8 cellular contexts compared by ENCODE assay signal in the genomic region with DNA sequence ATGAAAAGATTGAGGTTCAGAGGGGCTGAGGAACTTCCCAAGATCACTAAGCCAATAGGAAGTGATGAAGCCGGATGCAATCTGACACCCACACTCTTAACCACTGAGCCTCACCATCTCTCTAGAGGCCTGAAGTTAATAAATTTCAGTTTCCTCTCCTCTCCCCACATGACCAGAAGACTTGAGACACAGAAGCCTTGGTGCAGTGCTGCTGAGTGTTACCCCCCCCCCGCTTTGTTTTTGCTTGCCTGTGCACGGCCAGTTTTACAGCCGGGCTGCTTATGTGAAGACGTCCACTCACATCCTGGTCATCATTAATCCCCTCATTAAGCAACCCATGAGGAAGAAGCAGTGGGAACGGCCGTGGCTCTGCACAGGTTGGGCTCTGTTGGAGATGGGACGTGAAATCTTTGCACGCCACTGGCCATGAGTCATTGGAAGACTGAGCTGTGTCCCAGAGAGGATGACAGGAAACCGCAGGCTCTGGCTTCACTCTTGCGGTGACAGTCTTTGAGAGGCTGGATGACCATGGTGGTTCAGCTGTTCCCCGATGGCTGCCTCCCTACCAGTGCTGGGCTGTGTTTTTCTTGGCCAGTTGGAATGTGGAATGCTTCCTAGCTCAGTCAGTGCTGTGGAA.
DNase-seq lines count a peak whose midpoint lies in the region; ATAC-seq and TF ChIP-seq lines count a peak whose summit lies in the region.

No MANE protein-coding gene starts in this region.

- H3K36me3 Mint-ChIP-seq in activated naive CD8-positive, alpha-beta T cell treated with anti-CD3 and anti-CD28 coated beads, Interleukin-2, amount 50 U/mL, for 24 hours (ENCODE audit: low read depth), result no peaks in the 10 kb centered on the region

- no peaks in the 10 kb centered on the region for H3K27me3 Mint-ChIP-seq in activated naive CD8-positive, alpha-beta T cell treated with anti-CD3 and anti-CD28 coated beads, Interleukin-2, amount 50 U/mL, for 24 hours

- H3K4me3 ChIP-seq in coronary artery (peak overlapping the region; percentile 36), retinal pigment epithelial cell (ENCODE audit: low read length) (no peak overlapping the region)

- DNase-seq in coronary artery (ENCODE audit: low spot score) (peak; percentile 73), retinal pigment epithelial cell (ENCODE audit: low read depth) (peak; percentile 98), NCI-H1930 (lab: John Stamatoyannopoulos, UW) (no peak)
- DNase-seq in activated naive CD8-positive, alpha-beta T cell treated with anti-CD3 and anti-CD28 coated beads, Interleukin-2, amount 50 U/mL, for 24 hours, result no peak
- DNase-seq in stimulated activated CD4-positive, alpha-beta T cell treated with anti-CD3 and anti-CD28 coated beads, Interleukin-1b, Interleukin-23, amount 100 ng/mL, for 48 hours, result no peak

- no peak overlapping the region for H3K27ac Mint-ChIP-seq in activated naive CD8-positive, alpha-beta T cell treated with anti-CD3 and anti-CD28 coated beads, Interleukin-2, amount 50 U/mL, for 24 hours

- TF ChIP-seq CTCF in coronary artery (IDR thresholded peaks at IDR 0.05) (no peak), retinal pigment epithelial cell (conservative IDR thresholded peaks at IDR 0.05; ENCODE audit: low read depth, low read length) (no peak)

- no peaks in the 10 kb centered on the region for H3K4me1 Mint-ChIP-seq in activated naive CD8-positive, alpha-beta T cell treated with anti-CD3 and anti-CD28 coated beads, Interleukin-2, amount 50 U/mL, for 24 hours

- H3K27ac ChIP-seq in coronary artery, result peak overlapping the region in 1 of 2 donors; percentile 32

- ATAC-seq in GM19025 (IDR thresholded peaks at IDR 0.05; ENCODE audit: low read depth, unreplicated experiment) (peak; percentile 76), HG03521 (IDR thresholded peaks at IDR 0.05; ENCODE audit: unreplicated experiment) (peak; percentile 94), HG03439 (IDR thresholded peaks at IDR 0.05; ENCODE audit: unreplicated experiment) (no peak)
- no peak for ATAC-seq in activated naive CD8-positive, alpha-beta T cell treated with anti-CD3 and anti-CD28 coated beads, Interleukin-2, amount 50 U/mL, for 24 hours

- no peak overlapping the region for H3K4me3 Mint-ChIP-seq in activated naive CD8-positive, alpha-beta T cell treated with anti-CD3 and anti-CD28 coated beads, Interleukin-2, amount 50 U/mL, for 24 hours

- peaks cover 4% of the 10 kb centered on the region for H3K9me3 Mint-ChIP-seq in activated naive CD8-positive, alpha-beta T cell treated with anti-CD3 and anti-CD28 coated beads, Interleukin-2, amount 50 U/mL, for 24 hours

Comparison
In these comparisons a context has a peak if more than half of its experiments do, and no peak if none do; other contexts are left out.
1. ATAC-seq: peak in GM19025 (single experiment) and HG03521 (single experiment); none in activated naive CD8-positive, alpha-beta T cell treated with anti-CD3 and anti-CD28 coated beads, Interleukin-2, amount 50 U/mL, for 24 hours (single experiment) and HG03439 (single experiment).
2. DNase-seq: peak in coronary artery (single experiment) and retinal pigment epithelial cell (single experiment); none in activated naive CD8-positive, alpha-beta T cell treated with anti-CD3 and anti-CD28 coated beads, Interleukin-2, amount 50 U/mL, for 24 hours (single experiment), NCI-H1930 (0 of 2) and stimulated activated CD4-positive, alpha-beta T cell treated with anti-CD3 and anti-CD28 coated beads, Interleukin-1b, Interleukin-23, amount 100 ng/mL, for 48 hours (single experiment).